9 cellular contexts compared by ENCODE assay signal in genomic region chr11:120547871-120548681, GRCh38. TPM values are rescaled to one million over a fixed set of nuclear protein-coding genes. Genes with fewer than 3 reads are reported as not detected.
DNase-seq lines count a peak whose midpoint lies in the region; ATAC-seq and TF ChIP-seq lines count a peak whose summit lies in the region.
"Had no signal": no experiment of that assay in that cellular context is flagged by ENCODE, and none has a peak within 500 bp of the region (broad histone marks: within the 10 kb centered on the region; RNA-seq: fewer than 3 reads in every experiment).

No MANE protein-coding gene starts in this region.

- H3K4me1 Mint-ChIP-seq in neural progenitor cell: peaks cover 49% of the 10 kb centered on the region

- H3K79me2 ChIP-seq in neural progenitor cell (ENCODE audit: low read depth): no peaks in the 10 kb centered on the region

- ATAC-seq in HG03432 (IDR thresholded peaks at IDR 0.05; ENCODE audit: unreplicated experiment) (no peak), GM18502 (IDR thresholded peaks at IDR 0.05; ENCODE audit: poor library complexity, unreplicated experiment) (no peak)

- H3K27ac Mint-ChIP-seq in neural progenitor cell: peak overlapping the region; percentile 28

- TF ChIP-seq CTCF in fibroblast of mammary gland (conservative IDR thresholded peaks at IDR 0.05; ENCODE audit: control insufficient read depth, insufficient read depth, low read depth, low read length): peak; percentile 15
- peak; percentile 43 for TF ChIP-seq CTCF in neural progenitor cell (IDR thresholded peaks at IDR 0.05)

- H3K27me3 Mint-ChIP-seq in neural progenitor cell (ENCODE audit: insufficient read depth, low read depth): peaks cover 12% of the 10 kb centered on the region

- H4K20me1 ChIP-seq in neural progenitor cell (ENCODE audit: low read depth): no peaks in the 10 kb centered on the region

- no peak overlapping the region for H3K9ac ChIP-seq in neural progenitor cell

- H3K4me2 ChIP-seq in neural progenitor cell: no peak overlapping the region

- H3K36me3 Mint-ChIP-seq in neural progenitor cell: no peaks in the 10 kb centered on the region

- in situ Hi-C loops in SK-MEL-5 (cut with HindIII; ENCODE audit: low pct_unique_long_range_greater_than_20kb, low sequenced_read_pairs): no loop called here

- H3K4me1 ChIP-seq in neural progenitor cell: peaks cover 4% of the 10 kb centered on the region

- H3K27ac ChIP-seq in neural progenitor cell: no peak overlapping the region

- H3K27me3 ChIP-seq in neural progenitor cell: no peaks in the 10 kb centered on the region

- no peak overlapping the region for H2AFZ ChIP-seq in neural progenitor cell (replicated peaks)

- no peaks in the 10 kb centered on the region for H3F3A ChIP-seq in neural progenitor cell (ENCODE audit: low read depth)

- H3K36me3 ChIP-seq in neural progenitor cell: no peaks in the 10 kb centered on the region

- H3K4me3 Mint-ChIP-seq in neural progenitor cell: no peak overlapping the region

- peak; percentile 59 for DNase-seq in NCI-H2171 treated with DMSO at 0.1 percent for 48 hours (lab: John Stamatoyannopoulos, UW)
- no peak for DNase-seq in NCI-H2171 (lab: John Stamatoyannopoulos, UW)
- peak; percentile 49 for DNase-seq in SK-MEL-5 (ENCODE audit: low read depth, low spot score)
- DNase-seq in fibroblast of mammary gland (ENCODE audit: low read depth): peak; percentile 94
- DNase-seq in neural progenitor cell (ENCODE audit: low spot score): peak; percentile 53
- DNase-seq in activated naive CD4-positive, alpha-beta T cell treated with anti-CD3 and anti-CD28 coated beads, Interleukin-2, amount 50 U/mL, for 16 hours: no peak
- DNase-seq: DND-41 had no signal

- no peak overlapping the region for H3K4me3 ChIP-seq in fibroblast of mammary gland (ENCODE audit: control insufficient read depth, low read depth, low read length)
- no peak overlapping the region for H3K4me3 ChIP-seq in neural progenitor cell

- H3K9me3 Mint-ChIP-seq in neural progenitor cell: no peaks in the 10 kb centered on the region

- H3K9me3 ChIP-seq in neural progenitor cell (ENCODE audit: low read depth): no peaks in the 10 kb centered on the region

RNA-seq across cellular contexts. Expression of gene GRIK4, which starts 36.5 kb away (rescaled TPM):
- total RNA-seq in SK-MEL-5 (2014; rRNA removed; shearing (Covaris generic)): not detected in 2 replicates
- 0.10 TPM in 1 of 2 replicates, not detected in the other for polyA plus RNA-seq in SK-MEL-5 (2015; cell fraction: cytosol; rRNA removed)
- polyA plus RNA-seq in SK-MEL-5 (2015; cell fraction: nucleus; rRNA removed): not detected in 2 replicates
- total RNA-seq in neural progenitor cell (ENCODE audit: low replicate concordance): 0.36 and 0.68 TPM in 2 replicates

Comparison
In these comparisons a context has a peak if more than half of its experiments do, and no peak if none do; other contexts are left out.
1. DNase-seq: peak in NCI-H2171 treated with DMSO at 0.1 percent for 48 hours (single experiment), SK-MEL-5 (single experiment), fibroblast of mammary gland (single experiment) and neural progenitor cell (single experiment); none in NCI-H2171 (single experiment) and activated naive CD4-positive, alpha-beta T cell treated with anti-CD3 and anti-CD28 coated beads, Interleukin-2, amount 50 U/mL, for 16 hours (single experiment).